ENCODE assay signal across 26 cellular contexts in genomic region chr1:104531990-104532389, GRCh38.
"Had no signal": no experiment of that assay in that cellular context is flagged by ENCODE, and none has a peak within 500 bp of the region (broad histone marks: within the 10 kb centered on the region; RNA-seq: fewer than 3 reads in every experiment).

No MANE protein-coding gene starts in this region.

- FAIRE-seq: pancreas had no signal

- ATAC-seq: left colon; left lung; lower lobe of right lung; naive thymus-derived CD8-positive, alpha-beta T cell; pancreas; right cardiac atrium; stimulated activated memory B cell treated with anti-CD40 and anti-IgM and Interleukin-4, amounts not matched to agents 10 μg/mL and 1 μg/mL and 100 μg/mL, for 72 hours; stimulated activated naive CD8-positive, alpha-beta T cell treated with anti-CD3 and anti-CD28 coated beads, Interleukin-15, Interleukin-2, amounts not matched to agents 100 U/mL and 50 U/mL, for 24 hours had no signal

- DNase-seq: hypothalamus; immature natural killer cell; kidney; left colon; left lung; lower lobe of right lung; mammary epithelial cell; mesenchymal stem cell; naive thymus-derived CD8-positive, alpha-beta T cell; nucleus accumbens; pancreas; posterior cingulate gyrus; retina; right cardiac atrium; sigmoid colon; stimulated activated CD4-positive, alpha-beta T cell treated with anti-CD3 and anti-CD28 coated beads, Interleukin-1b, Interleukin-23, amount 100 ng/mL, for 48 hours; stimulated activated CD4-positive, alpha-beta T cell treated with anti-CD3 and anti-CD28 coated beads, Interleukin-2, amount 100 ng/mL, for 48 hours; stimulated activated CD4-positive, alpha-beta T cell treated with anti-CD3 and anti-CD28 coated beads, Interleukin-4, amount 100 ng/mL, for 4 hours; stimulated activated CD8-positive, alpha-beta memory T cell treated with anti-CD3 and anti-CD28 coated beads, Interleukin-4, amount 100 ng/mL, for 48 hours; stimulated activated naive CD8-positive, alpha-beta T cell treated with anti-CD3 and anti-CD28 coated beads, Interleukin-15, Interleukin-2, amounts not matched to agents 100 U/mL and 50 U/mL, for 24 hours; stomach; testis; thyroid gland; transverse colon; upper lobe of left lung had no signal
